ENCODE assay signal across 25 cellular contexts in the genomic region with DNA sequence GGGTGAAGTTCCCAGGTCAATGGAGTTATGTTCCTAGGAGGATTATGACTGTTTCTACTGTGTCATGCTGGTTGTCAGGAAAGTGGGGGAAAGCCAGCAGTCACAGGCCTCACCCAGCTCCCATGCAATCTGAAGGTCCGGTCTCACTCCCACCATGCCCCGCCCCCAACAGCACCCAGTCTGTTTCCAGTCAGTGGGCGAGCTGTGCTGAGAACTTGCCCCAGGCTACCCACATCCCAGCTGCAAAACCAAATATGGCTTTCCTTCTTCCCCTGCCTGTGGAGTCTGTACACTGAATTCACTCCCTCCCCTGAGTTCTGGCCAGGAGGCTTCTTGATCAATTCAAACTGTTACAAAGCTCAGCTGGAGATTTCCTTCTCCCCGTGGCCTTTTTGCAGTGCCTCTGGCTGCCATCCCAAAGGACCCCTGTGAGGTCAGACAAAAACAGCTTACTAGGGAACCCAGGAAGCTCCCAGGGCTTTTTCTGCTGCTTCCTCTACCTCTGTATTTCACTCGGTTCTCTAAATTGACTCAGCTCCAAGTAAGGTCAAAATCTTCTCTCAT.
A peak's percentile ranks its signal among the peaks of the same experiment; 100 is the strongest.
DNase-seq lines count a peak whose midpoint lies in the region; TF ChIP-seq lines count a peak whose summit lies in the region.
"Had no signal": no experiment of that assay in that cellular context is flagged by ENCODE, and none has a peak within 500 bp of the region (broad histone marks: within the 10 kb centered on the region; RNA-seq: fewer than 3 reads in every experiment).

No MANE protein-coding gene starts in this region.

- no CpG with 5 or more reads among the region's 5 CpGs for WGBS in mesendoderm (ENCODE audit: extremely low coverage, insufficient coverage, low lambda C conversion rate)

- no peaks in the 10 kb centered on the region for H3K79me2 ChIP-seq in mesendoderm (ENCODE audit: control insufficient read depth, insufficient read depth, low read length)

- H3K18ac ChIP-seq in mesendoderm (ENCODE audit: low read length): peak overlapping the region; percentile 60

- H2AK5ac ChIP-seq in mesendoderm (ENCODE audit: low read length): no peak overlapping the region

- H2BK15ac ChIP-seq in mesendoderm (replicated peaks; ENCODE audit: low read depth): no peak overlapping the region

- no peak overlapping the region for H3K4ac ChIP-seq in mesendoderm (ENCODE audit: low read depth, low read length)

- H3K27me3 ChIP-seq in BE2C (no peaks in the 10 kb centered on the region), SJCRH30 (no peaks in the 10 kb centered on the region), mesendoderm (ENCODE audit: insufficient read depth, low read length, poor library complexity) (no peaks in the 10 kb centered on the region), right atrium auricular region (no peaks in the 10 kb centered on the region)
- H3K27me3 ChIP-seq: adrenal gland, dorsolateral prefrontal cortex, foreskin keratinocyte, right lobe of liver had no signal

- CTCF ChIA-PET in HEK293 (lab: Yijun Ruan, JAX): interaction anchor here (0.6 kb wide), 1 partner anchor 846 kb away, joined by 3 read pairs; no protein-coding TSS in a partner anchor

- H4K8ac ChIP-seq in mesendoderm (ENCODE audit: low read depth, low read length): no peak overlapping the region

- DNase-seq in BE2C (peak; percentile 69), SJCRH30 (peak; percentile 19 to 49), mesendoderm (no peak), mucosa of gallbladder (ENCODE audit: low spot score) (no peak), cardiac septum (ENCODE audit: low spot score) (no peak), SIG-M5 treated with dmso at 0.1 percent for 504 hours (lab: John Stamatoyannopoulos, UW; ENCODE audit: unreplicated experiment) (no peak), right atrium auricular region (ENCODE audit: low spot score) (no peak)
- DNase-seq: activated CD4-positive, alpha-beta memory T cell treated with anti-CD3 and anti-CD28 coated beads for 36 hours; activated gamma-delta T cell; activated T-cell treated with anti-CD3 and anti-CD28 coated beads for 4 hours; adrenal gland; CD4-positive, alpha-beta memory T cell; central memory CD4-positive, alpha-beta T cell; dorsolateral prefrontal cortex; foreskin keratinocyte; GOT3; hypothalamus; NCI-H1436; NCI-H82; occipital lobe; right lobe of liver; SIG-M5 had no signal

- POLR2A ChIA-PET in HEK293 (lab: Yijun Ruan, JAX): no interaction called here

- no peak overlapping the region for H3K4me2 ChIP-seq in mesendoderm (ENCODE audit: low read length)

- H4K5ac ChIP-seq in mesendoderm (ENCODE audit: low read length): no peak overlapping the region

- peak overlapping the region; percentile 49 for H3K56ac ChIP-seq in mesendoderm (ENCODE audit: low read length)

- intact Hi-C loops in cardiac septum (cut with DNase I): no loop called here

- no peak for TF ChIP-seq CTCF in BE2C (IDR thresholded peaks at IDR 0.05; ENCODE audit: low read depth, low read length)
- no peak for TF ChIP-seq CTCF in HEK293 (tag by site-specific recombination; IDR thresholded peaks at IDR 0.05)
- no peak for TF ChIP-seq CTCF in right atrium auricular region (IDR thresholded peaks at IDR 0.05)

- H3K36me3 ChIP-seq in BE2C (no peaks in the 10 kb centered on the region), HEK293 (ENCODE audit: control insufficient read depth in 2 of 2, insufficient read depth in 1 of 2, low read length in 2 of 2) (no peaks in the 10 kb centered on the region), SJCRH30 (0 out of 2 replicates have a peak, but pooled peaks cover 2% of the 10 kb centered on the region), mesendoderm (ENCODE audit: control insufficient read depth, insufficient read depth, low read length) (no peaks in the 10 kb centered on the region), right atrium auricular region (no peaks in the 10 kb centered on the region)
- H3K36me3 ChIP-seq: adrenal gland, right lobe of liver, thoracic aorta had no signal

- H2BK120ac ChIP-seq in mesendoderm (ENCODE audit: low read depth, low read length): peak overlapping the region; percentile 83

- H3K79me1 ChIP-seq in mesendoderm (ENCODE audit: low read length): no peaks in the 10 kb centered on the region

- H3K9ac ChIP-seq in mesendoderm (ENCODE audit: low read length): no peak overlapping the region

- H3K4me3 ChIP-seq in BE2C (ENCODE audit: low read depth, low read length): no peak overlapping the region
- H3K4me3 ChIP-seq in HEK293 (ENCODE audit: low read depth, low read length): no peak overlapping the region
- no peak overlapping the region for H3K4me3 ChIP-seq in SJCRH30
- no peak overlapping the region for H3K4me3 ChIP-seq in mesendoderm (ENCODE audit: low read length)
- H3K4me3 ChIP-seq in right atrium auricular region: no peak overlapping the region
- H3K4me3 ChIP-seq: adrenal gland, dorsolateral prefrontal cortex, right lobe of liver, thoracic aorta had no signal

- H3K4me1 ChIP-seq in BE2C (peaks cover 4% of the 10 kb centered on the region; the same call in 1 of the 2 replicates), HEK293 (ENCODE audit: control insufficient read depth, insufficient read depth, low read length) (no peaks in the 10 kb centered on the region; the same call in 1 of the 2 replicates), SJCRH30 (no peaks in the 10 kb centered on the region), mesendoderm (ENCODE audit: control insufficient read depth, low read depth, low read length) (no peaks in the 10 kb centered on the region), right atrium auricular region (no peaks in the 10 kb centered on the region)
- H3K4me1 ChIP-seq: adrenal gland, foreskin keratinocyte, right lobe of liver had no signal

- peak overlapping the region; percentile 9 for H3K23ac ChIP-seq in mesendoderm (ENCODE audit: low read length)

- H3K27ac ChIP-seq in HEK293 (ENCODE audit: extremely low read depth, low read depth, low read length): no peak overlapping the region
- H3K27ac ChIP-seq in SJCRH30: no peak overlapping the region
- peak overlapping the region; percentile 25 for H3K27ac ChIP-seq in mesendoderm (ENCODE audit: low read depth, low read length)
- no peak overlapping the region for H3K27ac ChIP-seq in right atrium auricular region
- H3K27ac ChIP-seq: adrenal gland, dorsolateral prefrontal cortex, epithelial cell of prostate, foreskin keratinocyte, right lobe of liver, thoracic aorta had no signal

- H3K9me3 ChIP-seq in BE2C: no peaks in the 10 kb centered on the region
- H3K9me3 ChIP-seq in HEK293 (ENCODE audit: control insufficient read depth, insufficient read depth, low read depth, low read length): no peaks in the 10 kb centered on the region
- no peaks in the 10 kb centered on the region for H3K9me3 ChIP-seq in SJCRH30 (replicated peaks)
- H3K9me3 ChIP-seq in right atrium auricular region: no peaks in the 10 kb centered on the region
- H3K9me3 ChIP-seq: adrenal gland, right lobe of liver, thoracic aorta had no signal

- peak overlapping the region; percentile 51 for H2BK5ac ChIP-seq in mesendoderm (ENCODE audit: low read length)

TF ChIP-seq in HEK293, 187 proteins besides CTCF, POLR2A, EP300 and RAD21:
- TF ChIP-seq ZIC2 (tag by site-specific recombination; IDR thresholded peaks at IDR 0.05): peak; percentile 85
- no peak for TF ChIP-seq ZBTB11 (tag by site-specific recombination; conservative IDR thresholded peaks at IDR 0.05; ENCODE audit: low read depth)
TF ChIP-seq in HEK293: peak in this region for 1.

Comparison
In these comparisons a context has a peak if more than half of its experiments do, and no peak if none do; other contexts are left out.
1. DNase-seq: peak in BE2C (single experiment) and SJCRH30 (2 of 2); none in mesendoderm (single experiment), mucosa of gallbladder (single experiment), cardiac septum (single experiment), SIG-M5 treated with dmso at 0.1 percent for 504 hours (single experiment) and right atrium auricular region (single experiment).